1 cellular context compared by ENCODE assay signal in the genomic region with DNA sequence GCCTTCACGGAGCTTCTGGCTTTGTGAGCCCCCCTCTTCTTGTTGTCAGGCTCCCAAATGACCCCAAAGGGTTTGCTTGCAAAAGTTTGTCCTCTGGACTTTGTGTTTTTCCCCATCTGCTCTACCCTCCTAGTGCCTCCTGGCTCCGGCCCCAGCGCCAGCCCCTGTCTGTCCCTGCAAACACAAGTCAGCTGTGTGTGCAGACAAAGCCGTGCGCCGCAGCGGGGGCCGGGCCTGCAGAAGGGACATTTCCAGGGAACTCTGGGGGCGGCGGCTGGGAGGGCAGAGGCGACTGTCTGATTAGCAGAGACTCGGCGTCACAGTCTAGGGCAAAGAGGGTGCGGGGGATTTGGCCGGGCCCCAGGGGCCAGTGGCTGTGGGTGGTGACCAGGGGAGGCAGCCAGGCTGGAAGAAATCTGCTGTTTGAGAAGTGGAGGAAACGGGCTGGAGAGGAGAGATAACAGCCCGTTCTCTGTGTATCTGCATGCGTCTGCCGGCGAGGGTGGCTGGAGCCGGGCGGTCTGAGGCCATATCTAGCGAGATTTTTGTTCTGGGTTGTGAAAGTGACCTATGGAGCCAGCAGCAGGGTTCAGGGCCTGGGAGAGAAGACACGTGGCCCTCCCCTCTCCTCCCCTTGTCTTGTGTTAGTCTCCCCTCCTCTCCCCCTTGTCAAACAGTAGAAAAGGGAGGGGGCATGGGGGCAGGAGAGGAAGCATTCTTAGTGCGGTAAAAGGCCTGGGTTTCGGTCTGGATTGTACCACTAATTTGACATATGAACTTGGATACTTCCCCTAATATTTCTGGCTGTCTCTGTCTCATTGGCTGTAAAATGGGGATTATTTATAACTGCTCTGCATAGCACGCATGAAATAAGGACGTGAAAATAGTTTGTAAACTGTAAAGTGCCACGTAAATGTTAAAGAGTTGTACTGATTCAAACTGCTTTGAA.
TF ChIP-seq lines count a peak whose summit lies in the region.

No MANE protein-coding gene starts in this region.

TF ChIP-seq in K562, 482 proteins besides CTCF, POLR2A, EP300 and RAD21 (continued from another document and continues in another):
- TF ChIP-seq, protein P1, sequence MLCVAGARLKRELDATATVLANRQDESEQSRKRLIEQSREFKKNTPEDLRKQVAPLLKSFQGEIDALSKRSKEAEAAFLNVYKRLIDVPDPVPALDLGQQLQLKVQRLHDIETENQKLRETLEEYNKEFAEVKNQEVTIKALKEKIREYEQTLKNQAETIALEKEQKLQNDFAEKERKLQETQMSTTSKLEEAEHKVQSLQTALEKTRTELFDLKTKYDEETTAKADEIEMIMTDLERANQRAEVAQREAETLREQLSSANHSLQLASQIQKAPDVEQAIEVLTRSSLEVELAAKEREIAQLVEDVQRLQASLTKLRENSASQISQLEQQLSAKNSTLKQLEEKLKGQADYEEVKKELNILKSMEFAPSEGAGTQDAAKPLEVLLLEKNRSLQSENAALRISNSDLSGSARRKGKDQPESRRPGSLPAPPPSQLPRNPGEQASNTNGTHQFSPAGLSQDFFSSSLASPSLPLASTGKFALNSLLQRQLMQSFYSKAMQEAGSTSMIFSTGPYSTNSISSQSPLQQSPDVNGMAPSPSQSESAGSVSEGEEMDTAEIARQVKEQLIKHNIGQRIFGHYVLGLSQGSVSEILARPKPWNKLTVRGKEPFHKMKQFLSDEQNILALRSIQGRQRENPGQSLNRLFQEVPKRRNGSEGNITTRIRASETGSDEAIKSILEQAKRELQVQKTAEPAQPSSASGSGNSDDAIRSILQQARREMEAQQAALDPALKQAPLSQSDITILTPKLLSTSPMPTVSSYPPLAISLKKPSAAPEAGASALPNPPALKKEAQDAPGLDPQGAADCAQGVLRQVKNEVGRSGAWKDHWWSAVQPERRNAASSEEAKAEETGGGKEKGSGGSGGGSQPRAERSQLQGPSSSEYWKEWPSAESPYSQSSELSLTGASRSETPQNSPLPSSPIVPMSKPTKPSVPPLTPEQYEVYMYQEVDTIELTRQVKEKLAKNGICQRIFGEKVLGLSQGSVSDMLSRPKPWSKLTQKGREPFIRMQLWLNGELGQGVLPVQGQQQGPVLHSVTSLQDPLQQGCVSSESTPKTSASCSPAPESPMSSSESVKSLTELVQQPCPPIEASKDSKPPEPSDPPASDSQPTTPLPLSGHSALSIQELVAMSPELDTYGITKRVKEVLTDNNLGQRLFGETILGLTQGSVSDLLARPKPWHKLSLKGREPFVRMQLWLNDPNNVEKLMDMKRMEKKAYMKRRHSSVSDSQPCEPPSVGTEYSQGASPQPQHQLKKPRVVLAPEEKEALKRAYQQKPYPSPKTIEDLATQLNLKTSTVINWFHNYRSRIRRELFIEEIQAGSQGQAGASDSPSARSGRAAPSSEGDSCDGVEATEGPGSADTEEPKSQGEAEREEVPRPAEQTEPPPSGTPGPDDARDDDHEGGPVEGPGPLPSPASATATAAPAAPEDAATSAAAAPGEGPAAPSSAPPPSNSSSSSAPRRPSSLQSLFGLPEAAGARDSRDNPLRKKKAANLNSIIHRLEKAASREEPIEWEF (CRISPR knock-in tag; IDR thresholded peaks at IDR 0.05): 0 out of 2 replicates have a peak, but pooled peaks have one; percentile 55
- TF ChIP-seq MCM3 (IDR thresholded peaks at IDR 0.05) (no peak), HEY1 (CRISPR knock-in tag; IDR thresholded peaks at IDR 0.05; ENCODE audit: borderline replicate concordance) (no peak), STAT5B (CRISPR knock-in tag; IDR thresholded peaks at IDR 0.05) (no peak), PHTF2 (CRISPR knock-in tag; IDR thresholded peaks at IDR 0.05) (no peak), FOXM1 (IDR thresholded peaks at IDR 0.05; ENCODE audit: low read depth) (peak; percentile 89), FOXM1 (CRISPR knock-in tag; IDR thresholded peaks at IDR 0.05; ENCODE audit: low read depth) (no peak), GATAD2A (IDR thresholded peaks at IDR 0.05) (0 out of 2 replicates have a peak, but pooled peaks have one; percentile 24), ZNF431 (CRISPR knock-in tag; IDR thresholded peaks at IDR 0.05) (no peak), POLR2AphosphoS5 (IDR thresholded peaks at IDR 0.05; ENCODE audit: control insufficient read depth, insufficient read depth, low read depth, low read length) (peak; percentile 86), RBM25 (IDR thresholded peaks at IDR 0.05; ENCODE audit: low read depth, low read length, severe bottlenecking) (peak; percentile 34), NEUROD1 (IDR thresholded peaks at IDR 0.05; ENCODE audit: borderline replicate concordance, low read depth, low read length, partially characterized antibody) (peak; percentile 74), ETV5 (CRISPR knock-in tag; IDR thresholded peaks at IDR 0.05; ENCODE audit: low read depth) (peak; percentile 80; the same call in 1 of the 2 replicates), NUFIP1 (IDR thresholded peaks at IDR 0.05; ENCODE audit: partially characterized antibody) (no peak), RNF2 (IDR thresholded peaks at IDR 0.05) (peak; percentile 88; the same call in 1 of the 2 replicates), NFRKB (IDR thresholded peaks at IDR 0.05; ENCODE audit: low read depth) (no peak; the same call in 1 of the 2 replicates), ELF4 (CRISPR knock-in tag; IDR thresholded peaks at IDR 0.05) (no peak), ESRRB (CRISPR knock-in tag; IDR thresholded peaks at IDR 0.05; ENCODE audit: borderline replicate concordance) (no peak), RB1 (IDR thresholded peaks at IDR 0.05; ENCODE audit: low read depth) (no peak), POU5F1 (IDR thresholded peaks at IDR 0.05; ENCODE audit: borderline replicate concordance, low read depth, low read length, partially characterized antibody) (no peak), NR2C1 (IDR thresholded peaks at IDR 0.05) (peak; percentile 52; the same call in 1 of the 2 replicates), NR2C1 (tag; IDR thresholded peaks at IDR 0.05) (peak; percentile 54), ZNF445 (CRISPR knock-in tag; IDR thresholded peaks at IDR 0.05; ENCODE audit: low read depth) (no peak), ZSCAN29 (IDR thresholded peaks at IDR 0.05) (no peak), ZNF217 (CRISPR knock-in tag; IDR thresholded peaks at IDR 0.05) (no peak), MTA2 (IDR thresholded peaks at IDR 0.05; ENCODE audit: low read depth) (peak; percentile 93), ZNF23 (CRISPR knock-in tag; IDR thresholded peaks at IDR 0.05) (no peak), ZNF174 (CRISPR knock-in tag; IDR thresholded peaks at IDR 0.05) (no peak), ZNF589 (CRISPR knock-in tag; IDR thresholded peaks at IDR 0.05; ENCODE audit: low read depth) (peak; percentile 88; the same call in 1 of the 2 replicates), NR4A1 (CRISPR knock-in tag; IDR thresholded peaks at IDR 0.05) (no peak), NR4A1 (tag; IDR thresholded peaks at IDR 0.05) (peak; percentile 75), EP400 (IDR thresholded peaks at IDR 0.05) (peak; percentile 74), BHLHE40 (IDR thresholded peaks at IDR 0.05; ENCODE audit: low read length) (peak; percentile 72; the same call in 1 of the 2 replicates), DMBX1 (CRISPR knock-in tag; IDR thresholded peaks at IDR 0.05; ENCODE audit: borderline replicate concordance) (peak; percentile 85), SMARCA4 (IDR thresholded peaks at IDR 0.05) (peak; percentile 92), GABPB2 (CRISPR knock-in tag; conservative IDR thresholded peaks at IDR 0.05) (no peak), MEF2A (IDR thresholded peaks at IDR 0.05; ENCODE audit: control insufficient read depth, low read depth, low read length) (peak; percentile 49; the same call in 1 of the 2 replicates), XRCC5 (IDR thresholded peaks at IDR 0.05; ENCODE audit: low read depth, low read length) (0 out of 2 replicates have a peak, but pooled peaks have one; percentile 50), SLC30A9 (CRISPR knock-in tag; IDR thresholded peaks at IDR 0.05) (no peak), TSC22D4 (tag; IDR thresholded peaks at IDR 0.05) (no peak), ERF (CRISPR knock-in tag; IDR thresholded peaks at IDR 0.05) (no peak)
- TF ChIP-seq, protein P2, sequence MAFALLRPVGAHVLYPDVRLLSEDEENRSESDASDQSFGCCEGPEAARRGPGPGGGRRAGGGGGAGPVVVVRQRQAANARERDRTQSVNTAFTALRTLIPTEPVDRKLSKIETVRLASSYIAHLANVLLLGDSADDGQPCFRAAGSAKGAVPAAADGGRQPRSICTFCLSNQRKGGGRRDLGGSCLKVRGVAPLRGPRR (CRISPR knock-in tag; IDR thresholded peaks at IDR 0.05): no peak
- TF ChIP-seq, protein P3, sequence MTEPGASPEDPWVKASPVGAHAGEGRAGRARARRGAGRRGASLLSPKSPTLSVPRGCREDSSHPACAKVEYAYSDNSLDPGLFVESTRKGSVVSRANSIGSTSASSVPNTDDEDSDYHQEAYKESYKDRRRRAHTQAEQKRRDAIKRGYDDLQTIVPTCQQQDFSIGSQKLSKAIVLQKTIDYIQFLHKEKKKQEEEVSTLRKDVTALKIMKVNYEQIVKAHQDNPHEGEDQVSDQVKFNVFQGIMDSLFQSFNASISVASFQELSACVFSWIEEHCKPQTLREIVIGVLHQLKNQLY (CRISPR knock-in tag; conservative IDR thresholded peaks at IDR 0.05): no peak
- TF ChIP-seq, protein P4, sequence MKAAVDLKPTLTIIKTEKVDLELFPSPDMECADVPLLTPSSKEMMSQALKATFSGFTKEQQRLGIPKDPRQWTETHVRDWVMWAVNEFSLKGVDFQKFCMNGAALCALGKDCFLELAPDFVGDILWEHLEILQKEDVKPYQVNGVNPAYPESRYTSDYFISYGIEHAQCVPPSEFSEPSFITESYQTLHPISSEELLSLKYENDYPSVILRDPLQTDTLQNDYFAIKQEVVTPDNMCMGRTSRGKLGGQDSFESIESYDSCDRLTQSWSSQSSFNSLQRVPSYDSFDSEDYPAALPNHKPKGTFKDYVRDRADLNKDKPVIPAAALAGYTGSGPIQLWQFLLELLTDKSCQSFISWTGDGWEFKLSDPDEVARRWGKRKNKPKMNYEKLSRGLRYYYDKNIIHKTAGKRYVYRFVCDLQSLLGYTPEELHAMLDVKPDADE (conservative IDR thresholded peaks at IDR 0.05; ENCODE audit: control insufficient read depth, low read depth, low read length): no peak; the same call in 1 of the 2 replicates
- TF ChIP-seq, protein P5, sequence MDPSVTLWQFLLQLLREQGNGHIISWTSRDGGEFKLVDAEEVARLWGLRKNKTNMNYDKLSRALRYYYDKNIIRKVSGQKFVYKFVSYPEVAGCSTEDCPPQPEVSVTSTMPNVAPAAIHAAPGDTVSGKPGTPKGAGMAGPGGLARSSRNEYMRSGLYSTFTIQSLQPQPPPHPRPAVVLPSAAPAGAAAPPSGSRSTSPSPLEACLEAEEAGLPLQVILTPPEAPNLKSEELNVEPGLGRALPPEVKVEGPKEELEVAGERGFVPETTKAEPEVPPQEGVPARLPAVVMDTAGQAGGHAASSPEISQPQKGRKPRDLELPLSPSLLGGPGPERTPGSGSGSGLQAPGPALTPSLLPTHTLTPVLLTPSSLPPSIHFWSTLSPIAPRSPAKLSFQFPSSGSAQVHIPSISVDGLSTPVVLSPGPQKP (CRISPR knock-in tag; IDR thresholded peaks at IDR 0.05): no peak
- TF ChIP-seq, protein P6, sequence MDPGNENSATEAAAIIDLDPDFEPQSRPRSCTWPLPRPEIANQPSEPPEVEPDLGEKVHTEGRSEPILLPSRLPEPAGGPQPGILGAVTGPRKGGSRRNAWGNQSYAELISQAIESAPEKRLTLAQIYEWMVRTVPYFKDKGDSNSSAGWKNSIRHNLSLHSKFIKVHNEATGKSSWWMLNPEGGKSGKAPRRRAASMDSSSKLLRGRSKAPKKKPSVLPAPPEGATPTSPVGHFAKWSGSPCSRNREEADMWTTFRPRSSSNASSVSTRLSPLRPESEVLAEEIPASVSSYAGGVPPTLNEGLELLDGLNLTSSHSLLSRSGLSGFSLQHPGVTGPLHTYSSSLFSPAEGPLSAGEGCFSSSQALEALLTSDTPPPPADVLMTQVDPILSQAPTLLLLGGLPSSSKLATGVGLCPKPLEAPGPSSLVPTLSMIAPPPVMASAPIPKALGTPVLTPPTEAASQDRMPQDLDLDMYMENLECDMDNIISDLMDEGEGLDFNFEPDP (CRISPR knock-in tag; IDR thresholded peaks at IDR 0.05): no peak
- TF ChIP-seq, protein P7, sequence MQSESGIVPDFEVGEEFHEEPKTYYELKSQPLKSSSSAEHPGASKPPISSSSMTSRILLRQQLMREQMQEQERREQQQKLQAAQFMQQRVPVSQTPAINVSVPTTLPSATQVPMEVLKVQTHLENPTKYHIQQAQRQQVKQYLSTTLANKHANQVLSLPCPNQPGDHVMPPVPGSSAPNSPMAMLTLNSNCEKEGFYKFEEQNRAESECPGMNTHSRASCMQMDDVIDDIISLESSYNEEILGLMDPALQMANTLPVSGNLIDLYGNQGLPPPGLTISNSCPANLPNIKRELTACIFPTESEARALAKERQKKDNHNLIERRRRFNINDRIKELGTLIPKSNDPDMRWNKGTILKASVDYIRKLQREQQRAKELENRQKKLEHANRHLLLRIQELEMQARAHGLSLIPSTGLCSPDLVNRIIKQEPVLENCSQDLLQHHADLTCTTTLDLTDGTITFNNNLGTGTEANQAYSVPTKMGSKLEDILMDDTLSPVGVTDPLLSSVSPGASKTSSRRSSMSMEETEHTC (IDR thresholded peaks at IDR 0.05): peak; percentile 45; the same call in 1 of the 2 replicates
- TF ChIP-seq, protein P8, sequence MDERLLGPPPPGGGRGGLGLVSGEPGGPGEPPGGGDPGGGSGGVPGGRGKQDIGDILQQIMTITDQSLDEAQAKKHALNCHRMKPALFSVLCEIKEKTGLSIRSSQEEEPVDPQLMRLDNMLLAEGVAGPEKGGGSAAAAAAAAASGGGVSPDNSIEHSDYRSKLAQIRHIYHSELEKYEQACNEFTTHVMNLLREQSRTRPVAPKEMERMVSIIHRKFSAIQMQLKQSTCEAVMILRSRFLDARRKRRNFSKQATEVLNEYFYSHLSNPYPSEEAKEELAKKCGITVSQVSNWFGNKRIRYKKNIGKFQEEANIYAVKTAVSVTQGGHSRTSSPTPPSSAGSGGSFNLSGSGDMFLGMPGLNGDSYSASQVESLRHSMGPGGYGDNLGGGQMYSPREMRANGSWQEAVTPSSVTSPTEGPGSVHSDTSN (CRISPR knock-in tag; IDR thresholded peaks at IDR 0.05; ENCODE audit: low read depth): no peak
- TF ChIP-seq, protein P8 (tag; conservative IDR thresholded peaks at IDR 0.05; ENCODE audit: low read depth): peak; percentile 13; the same call in 1 of the 2 replicates
- TF ChIP-seq, protein P9, sequence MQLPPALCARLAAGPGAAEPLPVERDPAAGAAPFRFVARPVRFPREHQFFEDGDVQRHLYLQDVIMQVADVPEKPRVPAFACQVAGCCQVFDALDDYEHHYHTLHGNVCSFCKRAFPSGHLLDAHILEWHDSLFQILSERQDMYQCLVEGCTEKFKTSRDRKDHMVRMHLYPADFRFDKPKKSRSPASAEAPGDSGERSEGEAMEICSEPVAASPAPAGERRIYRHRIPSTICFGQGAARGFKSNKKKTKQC (CRISPR knock-in tag; IDR thresholded peaks at IDR 0.05): no peak
